21 cellular contexts compared by ENCODE assay signal in genomic region chr18:78713064-78713463, GRCh38.
DNase-seq lines count a peak whose midpoint lies in the region; ATAC-seq and TF ChIP-seq lines count a peak whose summit lies in the region.
"Had no signal": no experiment of that assay in that cellular context is flagged by ENCODE, and none has a peak within 500 bp of the region (broad histone marks: within the 10 kb centered on the region; RNA-seq: fewer than 3 reads in every experiment).

No MANE protein-coding gene starts in this region.

- H3K79me2 ChIP-seq in Karpas-422 (ENCODE audit: low read length) = no peaks in the 10 kb centered on the region

- POLR2A ChIA-PET in WTC11 (lab: Charles Lee) = no interaction called here

- peak; percentile 65 for ATAC-seq in WTC11
- ATAC-seq: activated CD4-positive, CD25-positive, alpha-beta regulatory T cell treated with anti-CD3 and anti-CD28 coated beads, Interleukin-2, amount 50 U/mL, for 24 hours; left lobe of liver; naive thymus-derived CD8-positive, alpha-beta T cell; Panc1 had no signal

- H3K27ac ChIP-seq in Karpas-422 (ENCODE audit: low read length) (no peak overlapping the region), stomach (no peak overlapping the region)
- H3K27ac ChIP-seq: thoracic aorta had no signal

- H3K4me3 Mint-ChIP-seq in WTC11 (no peak overlapping the region), nephron progenitor cell (no peak overlapping the region)
- H3K4me3 Mint-ChIP-seq: activated naive CD4-positive, alpha-beta T cell treated with anti-CD3 and anti-CD28 coated beads, Interleukin-2, amount 50 U/mL, for 24 hours; activated T-cell treated with anti-CD3 and anti-CD28 coated beads, Interleukin-2, amount 50 U/mL, for 24 hours; CD4-positive, CD25-positive, alpha-beta regulatory T cell; mesothelial cell of epicardium; naive thymus-derived CD8-positive, alpha-beta T cell had no signal

- no peak for TF ChIP-seq POLR2A in stomach (IDR thresholded peaks at IDR 0.05)

- H3K9me3 ChIP-seq in Karpas-422 (ENCODE audit: low read length) = no peaks in the 10 kb centered on the region
- H3K9me3 ChIP-seq in stomach = peaks cover 0 to 22% (median 17%) of the 10 kb centered on the region in 4 donors
- no peaks in the 10 kb centered on the region for H3K9me3 ChIP-seq in BE2C

- peaks cover 26% of the 10 kb centered on the region for H3K36me3 Mint-ChIP-seq in WTC11
- no peaks in the 10 kb centered on the region for H3K36me3 Mint-ChIP-seq in nephron progenitor cell (ENCODE audit: low read depth)
- H3K36me3 Mint-ChIP-seq: activated naive CD4-positive, alpha-beta T cell treated with anti-CD3 and anti-CD28 coated beads, Interleukin-2, amount 50 U/mL, for 24 hours; CD4-positive, CD25-positive, alpha-beta regulatory T cell; mesothelial cell of epicardium had no signal

- no peaks in the 10 kb centered on the region for H4K20me1 ChIP-seq in Karpas-422 (ENCODE audit: insufficient read depth, low read depth, low read length)

- H3K4me1 Mint-ChIP-seq in WTC11 (no peaks in the 10 kb centered on the region), nephron progenitor cell (no peaks in the 10 kb centered on the region)
- H3K4me1 Mint-ChIP-seq: activated naive CD4-positive, alpha-beta T cell treated with anti-CD3 and anti-CD28 coated beads, Interleukin-2, amount 50 U/mL, for 24 hours; CD4-positive, CD25-positive, alpha-beta regulatory T cell; mesothelial cell of epicardium; naive thymus-derived CD8-positive, alpha-beta T cell had no signal

- no peaks in the 10 kb centered on the region for H3K4me1 ChIP-seq in Karpas-422 (ENCODE audit: low read length)
- H3K4me1 ChIP-seq in stomach = no peaks in the 10 kb centered on the region
- no peaks in the 10 kb centered on the region for H3K4me1 ChIP-seq in BE2C

- H3K27me3 Mint-ChIP-seq in WTC11 (ENCODE audit: low read depth) (peaks cover 3% of the 10 kb centered on the region), nephron progenitor cell (ENCODE audit: low read depth, poor library complexity) (peaks cover 14% of the 10 kb centered on the region)
- H3K27me3 Mint-ChIP-seq: activated naive CD4-positive, alpha-beta T cell treated with anti-CD3 and anti-CD28 coated beads, Interleukin-2, amount 50 U/mL, for 24 hours; CD4-positive, CD25-positive, alpha-beta regulatory T cell had no signal

- no peaks in the 10 kb centered on the region for H3K9me2 ChIP-seq in Karpas-422 (replicated peaks; ENCODE audit: insufficient read depth, low read length)

- H2AFZ ChIP-seq in Karpas-422 (ENCODE audit: low read length) = no peak overlapping the region

- CTCF ChIA-PET in WTC11 (lab: Charles Lee) = no interaction called here

- peaks cover 30% of the 10 kb centered on the region for H3K9me3 Mint-ChIP-seq in WTC11
- peaks cover 14% of the 10 kb centered on the region for H3K9me3 Mint-ChIP-seq in nephron progenitor cell

- intact Hi-C loops in stomach (cut with DNase I; ENCODE audit: low total_unique reads) = no loop called here

- no peak overlapping the region for H3K9ac ChIP-seq in Karpas-422 (ENCODE audit: low read length)

- no peak overlapping the region for H3K4me3 ChIP-seq in Karpas-422 (ENCODE audit: low read length)
- no peak overlapping the region for H3K4me3 ChIP-seq in stomach
- no peak overlapping the region for H3K4me3 ChIP-seq in BE2C (ENCODE audit: low read depth, low read length)
- H3K4me3 ChIP-seq: thoracic aorta had no signal

- 15 to 25% (median 21%) methylated on average over 6 of the region's 6 CpGs for WGBS in stomach, 5 donors

- TF ChIP-seq CTCF in WTC11 (IDR thresholded peaks at IDR 0.05) (no peak), nephron progenitor cell (IDR thresholded peaks at IDR 0.05) (no peak), stomach (IDR thresholded peaks at IDR 0.05) (no peak), BE2C (IDR thresholded peaks at IDR 0.05; ENCODE audit: low read depth, low read length) (no peak)

- TF ChIP-seq EP300 in stomach (IDR thresholded peaks at IDR 0.05) = no peak

- H3K36me3 ChIP-seq in Karpas-422 (ENCODE audit: insufficient read depth, low read length) = no peaks in the 10 kb centered on the region
- H3K36me3 ChIP-seq in stomach = no peaks in the 10 kb centered on the region
- no peaks in the 10 kb centered on the region for H3K36me3 ChIP-seq in BE2C
- H3K36me3 ChIP-seq: thoracic aorta had no signal

- peak; percentile 36 for DNase-seq in Daoy (ENCODE audit: low read depth)
- peak; percentile 55 for DNase-seq in Karpas-422
- DNase-seq in WTC11 (ENCODE audit: low spot score) = peak; percentile 65
- DNase-seq in nephron progenitor cell = peak; percentile 89
- no peak for DNase-seq in stomach
- no peak for DNase-seq in BE2C
- DNase-seq in SKM-1 (lab: John Stamatoyannopoulos, UW; ENCODE audit: unreplicated experiment) = no peak
- DNase-seq in SW 1271 (lab: John Stamatoyannopoulos, UW) = no peak
- DNase-seq: activated T-cell treated with anti-CD3 and anti-CD28 coated beads, Interleukin-2, amount 50 U/mL, for 24 hours; CD4-positive, CD25-positive, alpha-beta regulatory T cell; HCEC 1CT; naive thymus-derived CD8-positive, alpha-beta T cell; NCI-H1105 treated with DMSO at 0.1 percent for 48 hours; NCI-H446; T-helper 9 cell had no signal

- H3K4me2 ChIP-seq in Karpas-422 (ENCODE audit: low read depth, low read length, poor library complexity, severe bottlenecking) = no peak overlapping the region

- H3K27me3 ChIP-seq in Karpas-422 (ENCODE audit: low read length) (no peaks in the 10 kb centered on the region), stomach (no peaks in the 10 kb centered on the region), BE2C (no peaks in the 10 kb centered on the region)

- no peak overlapping the region for H3K27ac Mint-ChIP-seq in WTC11
- no peak overlapping the region for H3K27ac Mint-ChIP-seq in nephron progenitor cell
- H3K27ac Mint-ChIP-seq: activated naive CD4-positive, alpha-beta T cell treated with anti-CD3 and anti-CD28 coated beads, Interleukin-2, amount 50 U/mL, for 24 hours; activated T-cell treated with anti-CD3 and anti-CD28 coated beads, Interleukin-2, amount 50 U/mL, for 24 hours; CD4-positive, CD25-positive, alpha-beta regulatory T cell; mesothelial cell of epicardium; naive thymus-derived CD8-positive, alpha-beta T cell had no signal

TF ChIP-seq in WTC11, 78 proteins besides CTCF, POLR2A, EP300 and RAD21:
- peak; percentile 46; the same call in 1 of the 2 replicates for TF ChIP-seq FOXP4 (CRISPR knock-in tag; IDR thresholded peaks at IDR 0.05)
- peak; percentile 39; the same call in 1 of the 2 replicates for TF ChIP-seq ARID4B (CRISPR knock-in tag; IDR thresholded peaks at IDR 0.05; ENCODE audit: borderline replicate concordance)
- TF ChIP-seq USF1 (CRISPR knock-in tag; IDR thresholded peaks at IDR 0.05) = no peak

Comparison
In these comparisons a context has a peak if more than half of its experiments do, and no peak if none do; other contexts are left out.
1. DNase-seq: peak in Daoy (single experiment), Karpas-422 (single experiment), WTC11 (single experiment) and nephron progenitor cell (single experiment); none in stomach (single experiment), BE2C (single experiment), SKM-1 (single experiment) and SW 1271 (0 of 2).